8 cellular contexts compared by ENCODE assay signal in the genomic region with DNA sequence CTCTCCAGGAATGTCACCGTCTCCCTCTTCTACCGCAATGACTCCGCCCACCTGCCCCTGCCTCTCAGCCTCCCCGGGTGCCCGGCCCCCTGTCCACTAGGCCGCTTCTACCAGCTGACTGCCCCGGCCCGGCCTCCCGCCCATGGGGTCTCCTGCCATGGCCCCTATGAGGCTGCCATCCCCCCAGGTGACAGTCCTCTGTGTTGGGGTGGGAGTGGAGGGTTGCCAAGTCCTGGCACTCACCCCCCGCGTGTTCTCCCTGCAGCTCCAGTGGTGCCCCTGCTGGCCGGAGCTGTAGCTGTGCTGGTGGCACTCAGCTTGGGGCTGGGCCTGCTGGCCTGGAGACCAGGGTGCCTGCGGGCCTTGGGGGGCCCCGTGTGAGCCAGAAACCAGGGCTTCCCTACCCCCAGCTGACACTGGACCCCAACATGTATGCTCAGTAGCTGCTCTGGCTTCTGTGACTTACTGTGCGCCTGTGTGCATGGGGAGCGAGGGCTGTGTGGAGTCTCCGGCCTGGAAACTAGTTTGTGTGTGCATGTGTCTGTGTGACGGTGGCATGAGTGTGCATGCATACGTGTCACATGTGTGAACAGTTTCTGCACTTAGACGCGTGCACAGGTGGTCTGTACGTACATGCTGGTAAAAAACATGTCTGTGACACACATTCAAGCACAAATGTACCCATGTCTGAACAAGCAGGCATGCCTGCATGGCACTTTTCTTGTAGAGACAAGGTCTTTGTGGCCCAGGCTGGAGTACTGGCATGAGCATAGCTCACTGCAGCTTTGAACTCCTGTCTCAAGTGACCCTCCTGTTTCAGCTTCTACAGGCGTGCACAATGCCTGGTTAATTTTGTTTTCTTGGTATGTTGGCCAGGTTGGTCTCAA. TPM values are rescaled to one million over a fixed set of nuclear protein-coding genes. Genes with fewer than 3 reads are reported as not detected.
DNase-seq lines count a peak whose midpoint lies in the region; TF ChIP-seq lines count a peak whose summit lies in the region.

No MANE protein-coding gene starts in this region.

- peak overlapping the region; percentile 17 for H3K4me3 Mint-ChIP-seq in Calu3 (ENCODE audit: low read depth, unreplicated experiment)

- intact Hi-C loops in Calu3 (cut with micrococcal nuclease; ENCODE audit: unreplicated experiment) = loop anchor here (5.0 kb wide), 1 partner anchor 127 kb away; no protein-coding TSS in a partner anchor

- CTCF ChIA-PET in Calu3 (lab: Charles Lee) = interaction anchor here (0.7 to 1.9 kb wide), 5 partner anchors 11 to 222 kb away, joined by 3 to 16 read pairs (median 4); no protein-coding TSS in a partner anchor

- peak; percentile 63 for TF ChIP-seq POLR2A in GM19099 (IDR thresholded peaks at IDR 0.05; ENCODE audit: extremely low read depth, insufficient read length, low read depth)

- peak overlapping the region; percentile 90 for H3K27ac Mint-ChIP-seq in Calu3 (ENCODE audit: unreplicated experiment)

- H3K9me3 Mint-ChIP-seq in Calu3 (ENCODE audit: low read depth, unreplicated experiment) = peaks cover 3% of the 10 kb centered on the region

- peak; percentile 68 for DNase-seq in Calu3
- DNase-seq in foreskin fibroblast = peak in 1 of 2 donors; percentile 53
- no peak for DNase-seq in germinal center (ENCODE audit: low spot score)
- no peak for DNase-seq in ACHN
- no peak for DNase-seq in effector CD4-positive, alpha-beta T cell
- DNase-seq in SKM-1 (lab: John Stamatoyannopoulos, UW; ENCODE audit: unreplicated experiment) = no peak

- no peak overlapping the region for H3K4me3 ChIP-seq in foreskin fibroblast (ENCODE audit: low read depth in 1 of 2, low read length in 2 of 2)

- peaks cover 71% of the 10 kb centered on the region for H3K36me3 Mint-ChIP-seq in Calu3 (ENCODE audit: insufficient read depth, unreplicated experiment)

- peak; percentile 27 for TF ChIP-seq CTCF in Calu3 (IDR thresholded peaks at IDR 0.05; ENCODE audit: unreplicated experiment)
- TF ChIP-seq CTCF in foreskin fibroblast (IDR thresholded peaks at IDR 0.05; ENCODE audit: low read depth, low read length) = peak; percentile 2

- H3K27me3 Mint-ChIP-seq in Calu3 (ENCODE audit: unreplicated experiment) = peaks cover 17% of the 10 kb centered on the region

- peaks cover 3% of the 10 kb centered on the region for H3K4me1 Mint-ChIP-seq in Calu3 (ENCODE audit: low read depth, unreplicated experiment)

- BruUV-seq in Calu3 (replicated peaks; lab: Mats Ljungman, UMichigan) = TSS peak; percentile 2

- in situ Hi-C loops in ACHN (cut with HindIII; ENCODE audit: low pct_ligation_motif_present, low pct_unique_long_range_greater_than_20kb, low sequenced_read_pairs) = no loop called here

TF ChIP-seq in PFSK-1, 5 proteins besides CTCF, POLR2A, EP300 and RAD21:
- peak; percentile 91 for TF ChIP-seq POLR2AphosphoS5 (IDR thresholded peaks at IDR 0.05; ENCODE audit: low read depth, low read length)
- TF ChIP-seq, protein P1, sequence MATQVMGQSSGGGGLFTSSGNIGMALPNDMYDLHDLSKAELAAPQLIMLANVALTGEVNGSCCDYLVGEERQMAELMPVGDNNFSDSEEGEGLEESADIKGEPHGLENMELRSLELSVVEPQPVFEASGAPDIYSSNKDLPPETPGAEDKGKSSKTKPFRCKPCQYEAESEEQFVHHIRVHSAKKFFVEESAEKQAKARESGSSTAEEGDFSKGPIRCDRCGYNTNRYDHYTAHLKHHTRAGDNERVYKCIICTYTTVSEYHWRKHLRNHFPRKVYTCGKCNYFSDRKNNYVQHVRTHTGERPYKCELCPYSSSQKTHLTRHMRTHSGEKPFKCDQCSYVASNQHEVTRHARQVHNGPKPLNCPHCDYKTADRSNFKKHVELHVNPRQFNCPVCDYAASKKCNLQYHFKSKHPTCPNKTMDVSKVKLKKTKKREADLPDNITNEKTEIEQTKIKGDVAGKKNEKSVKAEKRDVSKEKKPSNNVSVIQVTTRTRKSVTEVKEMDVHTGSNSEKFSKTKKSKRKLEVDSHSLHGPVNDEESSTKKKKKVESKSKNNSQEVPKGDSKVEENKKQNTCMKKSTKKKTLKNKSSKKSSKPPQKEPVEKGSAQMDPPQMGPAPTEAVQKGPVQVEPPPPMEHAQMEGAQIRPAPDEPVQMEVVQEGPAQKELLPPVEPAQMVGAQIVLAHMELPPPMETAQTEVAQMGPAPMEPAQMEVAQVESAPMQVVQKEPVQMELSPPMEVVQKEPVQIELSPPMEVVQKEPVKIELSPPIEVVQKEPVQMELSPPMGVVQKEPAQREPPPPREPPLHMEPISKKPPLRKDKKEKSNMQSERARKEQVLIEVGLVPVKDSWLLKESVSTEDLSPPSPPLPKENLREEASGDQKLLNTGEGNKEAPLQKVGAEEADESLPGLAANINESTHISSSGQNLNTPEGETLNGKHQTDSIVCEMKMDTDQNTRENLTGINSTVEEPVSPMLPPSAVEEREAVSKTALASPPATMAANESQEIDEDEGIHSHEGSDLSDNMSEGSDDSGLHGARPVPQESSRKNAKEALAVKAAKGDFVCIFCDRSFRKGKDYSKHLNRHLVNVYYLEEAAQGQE (IDR thresholded peaks at IDR 0.05; ENCODE audit: insufficient read depth in 1 of 2, low read depth in 2 of 2, low read length in 2 of 2) = no peak
- no peak for TF ChIP-seq SIN3A (IDR thresholded peaks at IDR 0.05; ENCODE audit: borderline replicate concordance, insufficient read depth, low read length)
- TF ChIP-seq FOXP2 (optimal IDR thresholded peaks at IDR 0.05; ENCODE audit: borderline replicate concordance, extremely low read depth, extremely low read length, insufficient read depth) = peak; percentile 46
TF ChIP-seq in PFSK-1: peak in this region for 2.

RNA-seq across cellular contexts. Expression of gene ACP4, which starts 4.8 kb away (rescaled TPM):
- not detected in 2 replicates for total RNA-seq in Calu3 (2022)
- 0.55 TPM for polyA plus RNA-seq in PFSK-1 (2012; ENCODE audit: insufficient read length, low read depth)

RNA-seq across cellular contexts. Expression of gene GPR32, which starts 24.8 kb away (rescaled TPM):
- not detected in 2 replicates for total RNA-seq in Calu3 (2022)
- polyA plus RNA-seq in PFSK-1 (2012; ENCODE audit: insufficient read length, low read depth) = not detected

RNA-seq across cellular contexts. Expression of gene KLK1, which starts 28.6 kb away (rescaled TPM):
- not detected in 2 replicates for total RNA-seq in Calu3 (2022)
- 0.87 TPM for polyA plus RNA-seq in PFSK-1 (2012; ENCODE audit: insufficient read length, low read depth)

RNA-seq across cellular contexts. Expression of gene KLK15, which starts 38.4 kb away (rescaled TPM):
- total RNA-seq in Calu3 (2022) = not detected in 2 replicates
- polyA plus RNA-seq in PFSK-1 (2012; ENCODE audit: insufficient read length, low read depth) = not detected

RNA-seq across cellular contexts. Expression of gene KLK3, which starts 59.7 kb away (rescaled TPM):
- total RNA-seq in Calu3 (2022) = not detected in 2 replicates
- not detected for polyA plus RNA-seq in PFSK-1 (2012; ENCODE audit: insufficient read length, low read depth)
